Comparison of ENCODE assay signal across 18 cellular contexts in the genomic region with DNA sequence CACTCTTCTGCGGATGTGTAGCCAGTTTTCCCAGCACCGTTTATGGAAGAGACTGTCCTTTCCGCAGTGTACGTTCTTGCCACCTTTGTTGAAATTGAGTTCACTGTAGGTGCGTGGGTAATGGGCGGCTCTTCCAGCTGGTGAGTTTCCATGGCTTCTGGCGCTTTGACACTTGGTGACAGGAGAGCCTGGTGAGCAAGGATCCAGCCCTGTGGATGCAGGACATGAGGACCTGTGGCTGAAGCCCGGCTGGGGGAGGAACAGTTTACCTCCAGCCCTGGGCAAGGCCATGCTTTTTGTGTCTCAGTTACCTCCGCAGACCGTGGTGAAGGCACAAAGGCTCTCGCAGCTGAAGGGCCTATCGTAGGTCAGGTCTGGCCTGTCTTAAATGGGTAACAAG.
DNase-seq lines count a peak whose midpoint lies in the region; ATAC-seq and TF ChIP-seq lines count a peak whose summit lies in the region.
"Had no signal": no experiment of that assay in that cellular context is flagged by ENCODE, and none has a peak within 500 bp of the region (broad histone marks: within the 10 kb centered on the region; RNA-seq: fewer than 3 reads in every experiment).

No MANE protein-coding gene starts in this region.

- ATAC-seq in CD4-positive, CD25-positive, alpha-beta regulatory T cell (ENCODE audit: low read depth in 2 of 2) = no peak
- no peak for ATAC-seq in esophagus mucosa
- ATAC-seq: SK-N-SH treated with all-trans-retinoic acid at 6 μM for 48 hours had no signal

- H4K5ac ChIP-seq in H9 (ENCODE audit: insufficient read length, low read depth, low read length) = no peak overlapping the region

- H4K20me1 ChIP-seq in H9 (ENCODE audit: control insufficient read depth, insufficient read depth, insufficient read length) = no peaks in the 10 kb centered on the region

- TF ChIP-seq RAD21 in liver (IDR thresholded peaks at IDR 0.05) = no peak

- H2BK20ac ChIP-seq in H9 (ENCODE audit: low read depth, low read length, poor library complexity, severe bottlenecking) = no peak overlapping the region

- WGBS in liver = 79% methylated on average over 12 of the region's 12 CpGs
- WGBS in neuronal stem cell (ENCODE audit: extremely low coverage in 2 of 2, insufficient read length in 2 of 2, insufficient replicate concordance in 1 of 2), 2 donors = no CpG with 5 or more reads among the region's 12 CpGs
- WGBS in H9 (ENCODE audit: extremely low coverage, insufficient read length, low lambda C conversion rate) = no CpG with 5 or more reads among the region's 12 CpGs

- H3K4me3 Mint-ChIP-seq in CD4-positive, CD25-positive, alpha-beta regulatory T cell = peak overlapping the region in 2 of 4 donors; percentile 16 to 36
- H3K4me3 Mint-ChIP-seq in CD8-positive, alpha-beta memory T cell = peak overlapping the region in 1 of 7 donors; percentile 37
- no peak overlapping the region for H3K4me3 Mint-ChIP-seq in H9

- H3K9me3 Mint-ChIP-seq in CD4-positive, CD25-positive, alpha-beta regulatory T cell = peaks cover 0 to 1% (median 0%) of the 10 kb centered on the region in 7 donors
- H3K9me3 Mint-ChIP-seq in CD8-positive, alpha-beta memory T cell = no peaks in the 10 kb centered on the region
- H3K9me3 Mint-ChIP-seq in H9 = no peaks in the 10 kb centered on the region

- peaks cover 54% of the 10 kb centered on the region for H3K4me1 ChIP-seq in CD4-positive, CD25-positive, alpha-beta regulatory T cell (ENCODE audit: control insufficient read depth, insufficient read depth, low read length, poor library complexity, severe bottlenecking)
- peaks cover 42% of the 10 kb centered on the region for H3K4me1 ChIP-seq in CD8-positive, alpha-beta memory T cell (ENCODE audit: insufficient read depth, low read length)
- H3K4me1 ChIP-seq in liver (ENCODE audit: control insufficient read depth in 4 of 4, insufficient read depth in 4 of 4, low read length in 3 of 4) (peaks cover 2 to 21% (median 11%) of the 10 kb centered on the region in 4 donors), neuronal stem cell (ENCODE audit: control insufficient read depth in 2 of 2, insufficient read depth in 1 of 2, low read depth in 1 of 2, low read length in 2 of 2) (peaks cover 0 to under 1% of the 10 kb centered on the region in 2 donors), H9 (ENCODE audit: insufficient read depth, low read length) (no peaks in the 10 kb centered on the region)

- no peak overlapping the region for H2AFZ ChIP-seq in neuronal stem cell (ENCODE audit: low read length)
- no peak overlapping the region for H2AFZ ChIP-seq in H9 (ENCODE audit: low read length)
- H2AFZ ChIP-seq: GM23248 had no signal

- peaks cover 14% of the 10 kb centered on the region for H3K36me3 Mint-ChIP-seq in CD4-positive, CD25-positive, alpha-beta regulatory T cell
- H3K36me3 Mint-ChIP-seq in CD8-positive, alpha-beta memory T cell = peaks cover 0 to 17% (median 6%) of the 10 kb centered on the region in 3 donors
- H3K36me3 Mint-ChIP-seq in H9 (ENCODE audit: insufficient read depth in 1 of 3, low read depth in 3 of 3) = peaks cover 0 to 5% (median under 1%) of the 10 kb centered on the region in 3 experiments; a peak in 1 of 7 replicates

- no peak overlapping the region for H4K8ac ChIP-seq in neuronal stem cell (ENCODE audit: low read depth, low read length)
- no peak overlapping the region for H4K8ac ChIP-seq in H9 (replicated peaks; ENCODE audit: insufficient read length, low read depth, low read length)

- no peaks in the 10 kb centered on the region for H3K27me3 ChIP-seq in CD4-positive, CD25-positive, alpha-beta regulatory T cell (ENCODE audit: control insufficient read depth, insufficient read depth, low read length)
- no peaks in the 10 kb centered on the region for H3K27me3 ChIP-seq in CD8-positive, alpha-beta memory T cell (ENCODE audit: insufficient read depth, low read length, poor library complexity, severe bottlenecking)
- H3K27me3 ChIP-seq in liver (ENCODE audit: control insufficient read depth in 4 of 4, insufficient read depth in 4 of 4, low read length in 3 of 4) = no peaks in the 10 kb centered on the region
- no peaks in the 10 kb centered on the region for H3K27me3 ChIP-seq in neuronal stem cell (ENCODE audit: control insufficient read depth in 3 of 3, insufficient read depth in 3 of 3, low read depth in 1 of 3, low read length in 3 of 3)
- no peaks in the 10 kb centered on the region for H3K27me3 ChIP-seq in H9 (ENCODE audit: insufficient read depth, low read length)

- H3T11ph ChIP-seq in H9 (ENCODE audit: low read length) = no peak overlapping the region

- H2BK12ac ChIP-seq in neuronal stem cell (ENCODE audit: low read length) (no peak overlapping the region), H9 (ENCODE audit: insufficient read length, low read depth, low read length) (no peak overlapping the region)

- H3K9ac ChIP-seq in liver (ENCODE audit: low read depth in 1 of 2, low read length in 2 of 2) = no peak overlapping the region
- H3K9ac ChIP-seq in neuronal stem cell (ENCODE audit: low read depth, low read length, poor library complexity) = no peak overlapping the region
- no peak overlapping the region for H3K9ac ChIP-seq in H9 (ENCODE audit: extremely low read depth, insufficient read length, low read length)
- H3K9ac ChIP-seq: GM23248 had no signal

- TF ChIP-seq CTCF in liver (IDR thresholded peaks at IDR 0.05; ENCODE audit: low read depth, low read length, missing input control) = no peak
- no peak for TF ChIP-seq CTCF in H9 (conservative IDR thresholded peaks at IDR 0.05)

- H3K9me3 ChIP-seq in CD4-positive, CD25-positive, alpha-beta regulatory T cell (ENCODE audit: control insufficient read depth in 2 of 2, low read length in 2 of 2) = no peaks in the 10 kb centered on the region
- no peaks in the 10 kb centered on the region for H3K9me3 ChIP-seq in CD8-positive, alpha-beta memory T cell (ENCODE audit: low read length)
- H3K9me3 ChIP-seq in liver (ENCODE audit: control insufficient read depth in 4 of 4, low read length in 3 of 4) (no peaks in the 10 kb centered on the region), neuronal stem cell (replicated peaks in 1 of 2; ENCODE audit: control insufficient read depth in 2 of 2, insufficient read depth in 1 of 2, low read depth in 1 of 2, low read length in 2 of 2) (no peaks in the 10 kb centered on the region), H9 (ENCODE audit: control insufficient read depth, low read depth, low read length) (no peaks in the 10 kb centered on the region)

- peak overlapping the region; percentile 43 for H2BK15ac ChIP-seq in neuronal stem cell (ENCODE audit: low read length)
- no peak overlapping the region for H2BK15ac ChIP-seq in H9 (ENCODE audit: low read depth, low read length)

- no peak overlapping the region for H2AK5ac ChIP-seq in neuronal stem cell (ENCODE audit: low read depth, low read length)
- H2AK5ac ChIP-seq in H9 (ENCODE audit: insufficient read length, low read length) = no peak overlapping the region

- H3K23ac ChIP-seq in neuronal stem cell (ENCODE audit: low read depth, low read length, poor library complexity) (no peak overlapping the region), H9 (ENCODE audit: insufficient read length, low read depth, low read length) (no peak overlapping the region)

- H3K27ac ChIP-seq in CD4-positive, CD25-positive, alpha-beta regulatory T cell (ENCODE audit: insufficient read depth, low read length, poor library complexity, severe bottlenecking) = no peak overlapping the region
- H3K27ac ChIP-seq in CD8-positive, alpha-beta memory T cell (ENCODE audit: low read depth, low read length) = no peak overlapping the region
- H3K27ac ChIP-seq in liver (ENCODE audit: low read depth in 1 of 2, low read length in 2 of 2) (peak overlapping the region; percentile 16 to 31), neuronal stem cell (replicated peaks; ENCODE audit: low read length) (no peak overlapping the region), H9 (ENCODE audit: insufficient read length, low read depth, low read length) (no peak overlapping the region)
- H3K27ac ChIP-seq: GM23248 had no signal

- no peaks in the 10 kb centered on the region for H3K79me1 ChIP-seq in neuronal stem cell (ENCODE audit: low read depth, low read length)
- H3K79me1 ChIP-seq in H9 (ENCODE audit: insufficient read depth, low read depth, low read length, poor library complexity, severe bottlenecking) = no peaks in the 10 kb centered on the region

- H2BK120ac ChIP-seq in neuronal stem cell (ENCODE audit: low read depth, low read length) = no peak overlapping the region
- no peak overlapping the region for H2BK120ac ChIP-seq in H9 (ENCODE audit: low read depth, low read length, poor library complexity, severe bottlenecking)

- H3K4me2 ChIP-seq in neuronal stem cell (ENCODE audit: insufficient read depth, low read length, poor library complexity, severe bottlenecking) = no peak overlapping the region
- H3K4me2 ChIP-seq in H9 (ENCODE audit: insufficient read depth, insufficient read length, low read length) = no peak overlapping the region

- peak overlapping the region; percentile 98 to 100 (median 99) for H3K27ac Mint-ChIP-seq in CD4-positive, CD25-positive, alpha-beta regulatory T cell
- peak overlapping the region in 5 of 8 donors; percentile 29 to 99 (median 66) for H3K27ac Mint-ChIP-seq in CD8-positive, alpha-beta memory T cell
- H3K27ac Mint-ChIP-seq in H9 = no peak overlapping the region

- POLR2A ChIA-PET in CD8-positive, alpha-beta memory T cell (lab: Charles Lee) = no interaction called here

- H3K14ac ChIP-seq in neuronal stem cell (ENCODE audit: low read length) (no peak overlapping the region), H9 (ENCODE audit: insufficient read depth, low read length) (no peak overlapping the region)

- H3K4me1 Mint-ChIP-seq in CD4-positive, CD25-positive, alpha-beta regulatory T cell = peaks cover 11 to 84% (median 29%) of the 10 kb centered on the region in 4 donors
- peaks cover 44 to 52% (median 45%) of the 10 kb centered on the region in 3 donors for H3K4me1 Mint-ChIP-seq in CD8-positive, alpha-beta memory T cell
- H3K4me1 Mint-ChIP-seq in H9 = peaks cover 4 to 11% of the 10 kb centered on the region in 2 experiments

- H3K36me3 ChIP-seq in CD4-positive, CD25-positive, alpha-beta regulatory T cell (ENCODE audit: control insufficient read depth, insufficient read depth, low read length) = no peaks in the 10 kb centered on the region
- H3K36me3 ChIP-seq in CD8-positive, alpha-beta memory T cell (ENCODE audit: insufficient read depth, low read length) = no peaks in the 10 kb centered on the region
- H3K36me3 ChIP-seq in liver (ENCODE audit: control insufficient read depth in 4 of 4, insufficient read depth in 3 of 4, low read depth in 1 of 4, low read length in 3 of 4) = peaks cover 0 to 1% (median 0%) of the 10 kb centered on the region in 4 donors
- H3K36me3 ChIP-seq in neuronal stem cell (replicated peaks in 1 of 2; ENCODE audit: control insufficient read depth in 2 of 2, insufficient read depth in 2 of 2, low read length in 2 of 2) = no peaks in the 10 kb centered on the region

- no peaks in the 10 kb centered on the region for H3K23me2 ChIP-seq in H9 (ENCODE audit: insufficient read length, low read depth, low read length, poor library complexity, severe bottlenecking)

- H2BK5ac ChIP-seq in neuronal stem cell (ENCODE audit: low read length) (no peak overlapping the region), H9 (ENCODE audit: insufficient read length, low read length) (no peak overlapping the region)

- H3K4ac ChIP-seq in neuronal stem cell (ENCODE audit: low read length) (no peak overlapping the region), H9 (ENCODE audit: low read depth, low read length) (no peak overlapping the region)

- H4K91ac ChIP-seq in neuronal stem cell (ENCODE audit: low read depth, low read length, poor library complexity) (no peak overlapping the region), H9 (ENCODE audit: insufficient read length, low read depth, low read length) (no peak overlapping the region)

- H3K4me3 ChIP-seq in CD4-positive, CD25-positive, alpha-beta regulatory T cell (ENCODE audit: low read depth, low read length) = no peak overlapping the region
- no peak overlapping the region for H3K4me3 ChIP-seq in CD8-positive, alpha-beta memory T cell (ENCODE audit: low read length)
- H3K4me3 ChIP-seq in liver (ENCODE audit: low read depth in 1 of 3, low read length in 3 of 3) (no peak overlapping the region), neuronal stem cell (ENCODE audit: low read length in 2 of 2) (no peak overlapping the region)
- H3K4me3 ChIP-seq: GM23248 had no signal

- no peak overlapping the region for H3K56ac ChIP-seq in H9 (ENCODE audit: insufficient read length, low read depth, low read length)

- H3K18ac ChIP-seq in neuronal stem cell (ENCODE audit: low read length) (peak overlapping the region; percentile 6), H9 (ENCODE audit: insufficient read length, low read depth, low read length) (no peak overlapping the region)

- DNase-seq in CD4-positive, CD25-positive, alpha-beta regulatory T cell = no peak
- DNase-seq in CD8-positive, alpha-beta memory T cell = no peak
- DNase-seq in neuronal stem cell (ENCODE audit: low spot score) = no peak
- DNase-seq in NCI-H187 treated with DMSO at 0.1 percent for 48 hours (lab: John Stamatoyannopoulos, UW) = no peak
- no peak for DNase-seq in H9
- DNase-seq: ACHN, GM23248, HCEC 1CT, KBM-7, NCI-H1694 treated with DMSO at 0.1 percent for 48 hours, NCI-H2107, NCI-H510A, NCI-H774, OCI-M1, SIG-M5 had no signal

- no peaks in the 10 kb centered on the region for H3K79me2 ChIP-seq in H9 (ENCODE audit: insufficient read depth, low read length)

- CTCF ChIA-PET in CD8-positive, alpha-beta memory T cell (lab: Charles Lee) = no interaction called here

- H3K27me3 Mint-ChIP-seq in CD4-positive, CD25-positive, alpha-beta regulatory T cell = no peaks in the 10 kb centered on the region
- no peaks in the 10 kb centered on the region for H3K27me3 Mint-ChIP-seq in CD8-positive, alpha-beta memory T cell
- H3K27me3 Mint-ChIP-seq in H9 (ENCODE audit: low read depth) = peaks cover 3% of the 10 kb centered on the region; the same call in 1 of the 2 replicates

Comparison
In these comparisons a context has a peak if more than half of its experiments do, and no peak if none do; other contexts are left out.
1. H3K27ac ChIP-seq: peak in liver (2 of 2); none in CD4-positive, CD25-positive, alpha-beta regulatory T cell (single experiment), CD8-positive, alpha-beta memory T cell (single experiment), neuronal stem cell (single experiment) and H9 (single experiment).
2. H3K27ac Mint-ChIP-seq: peak in CD4-positive, CD25-positive, alpha-beta regulatory T cell (3 of 3) and CD8-positive, alpha-beta memory T cell (5 of 8); none in H9 (0 of 3).